ENCODE assay signal across 1 cellular context in genomic region chr16:88494335-88495154, GRCh38.
A peak's percentile ranks its signal among the peaks of the same experiment; 100 is the strongest.
TF ChIP-seq lines count a peak whose summit lies in the region.

No MANE protein-coding gene starts in this region.

TF ChIP-seq in K562, 482 proteins besides CTCF, POLR2A, EP300 and RAD21 (continues in another document):
- no peak for TF ChIP-seq AFF4 (CRISPR knock-in tag; IDR thresholded peaks at IDR 0.05)
- no peak for TF ChIP-seq MAFG (tag; conservative IDR thresholded peaks at IDR 0.05)
- no peak for TF ChIP-seq CEBPZ (IDR thresholded peaks at IDR 0.05; ENCODE audit: borderline replicate concordance, low read depth, low read length)
- peak; percentile 91 for TF ChIP-seq ZBTB7A (IDR thresholded peaks at IDR 0.05; ENCODE audit: borderline replicate concordance, control insufficient read depth, low read depth, low read length)
- no peak; the same call in 1 of the 2 replicates for TF ChIP-seq GTF2E2 (tag; IDR thresholded peaks at IDR 0.05)
- TF ChIP-seq ZNF592 (IDR thresholded peaks at IDR 0.05) = peak; percentile 84
- TF ChIP-seq PTTG1 (tag; IDR thresholded peaks at IDR 0.05; ENCODE audit: low read depth) = no peak
- no peak for TF ChIP-seq HEY1 (CRISPR knock-in tag; IDR thresholded peaks at IDR 0.05; ENCODE audit: borderline replicate concordance)
- no peak for TF ChIP-seq ELF2 (CRISPR knock-in tag; IDR thresholded peaks at IDR 0.05)
- TF ChIP-seq TEAD1 (CRISPR knock-in tag; IDR thresholded peaks at IDR 0.05) = no peak
- no peak for TF ChIP-seq NR0B1 (IDR thresholded peaks at IDR 0.05; ENCODE audit: partially characterized antibody)
- no peak for TF ChIP-seq TAF9B (IDR thresholded peaks at IDR 0.05; ENCODE audit: partially characterized antibody)
- TF ChIP-seq STAG1 (CRISPR knock-in tag; IDR thresholded peaks at IDR 0.05; ENCODE audit: borderline replicate concordance) = no peak
- no peak for TF ChIP-seq XRCC4 (IDR thresholded peaks at IDR 0.05; ENCODE audit: extremely low read depth, insufficient read depth, insufficient read length)
- TF ChIP-seq ZNF778 (CRISPR knock-in tag; IDR thresholded peaks at IDR 0.05) = no peak
- no peak for TF ChIP-seq ELK1 (CRISPR knock-in tag; IDR thresholded peaks at IDR 0.05)
- TF ChIP-seq THRA (IDR thresholded peaks at IDR 0.05) = no peak
- no peak for TF ChIP-seq SNAPC5 (CRISPR knock-in tag; IDR thresholded peaks at IDR 0.05)
- TF ChIP-seq ZNF408 (CRISPR knock-in tag; IDR thresholded peaks at IDR 0.05; ENCODE audit: low read depth) = no peak
- TF ChIP-seq CHD2 (IDR thresholded peaks at IDR 0.05; ENCODE audit: low read depth, low read length) = no peak
- TF ChIP-seq ARID3B (CRISPR knock-in tag; IDR thresholded peaks at IDR 0.05; ENCODE audit: borderline replicate concordance) = no peak
- TF ChIP-seq SFPQ (IDR thresholded peaks at IDR 0.05; ENCODE audit: low read depth, low read length) = no peak
- TF ChIP-seq ELF4 (CRISPR knock-in tag; IDR thresholded peaks at IDR 0.05) = peak; percentile 44; the same call in 1 of the 2 replicates
- TF ChIP-seq CBX8 (IDR thresholded peaks at IDR 0.05; ENCODE audit: borderline replicate concordance, extremely low read depth, low read depth, low read length, poor library complexity, severe bottlenecking) = no peak
- no peak for TF ChIP-seq HNRNPLL (IDR thresholded peaks at IDR 0.05; ENCODE audit: low read depth, low read length, poor library complexity, severe bottlenecking)
- TF ChIP-seq GTF3C2 (IDR thresholded peaks at IDR 0.05; ENCODE audit: borderline replicate concordance, extremely low read depth, insufficient read length) = no peak
- peak; percentile 52 for TF ChIP-seq RBBP5 (IDR thresholded peaks at IDR 0.05; ENCODE audit: borderline replicate concordance, insufficient read depth, low read length, poor library complexity, severe bottlenecking)
